ENCODE assay signal across 9 cellular contexts in the genomic region with DNA sequence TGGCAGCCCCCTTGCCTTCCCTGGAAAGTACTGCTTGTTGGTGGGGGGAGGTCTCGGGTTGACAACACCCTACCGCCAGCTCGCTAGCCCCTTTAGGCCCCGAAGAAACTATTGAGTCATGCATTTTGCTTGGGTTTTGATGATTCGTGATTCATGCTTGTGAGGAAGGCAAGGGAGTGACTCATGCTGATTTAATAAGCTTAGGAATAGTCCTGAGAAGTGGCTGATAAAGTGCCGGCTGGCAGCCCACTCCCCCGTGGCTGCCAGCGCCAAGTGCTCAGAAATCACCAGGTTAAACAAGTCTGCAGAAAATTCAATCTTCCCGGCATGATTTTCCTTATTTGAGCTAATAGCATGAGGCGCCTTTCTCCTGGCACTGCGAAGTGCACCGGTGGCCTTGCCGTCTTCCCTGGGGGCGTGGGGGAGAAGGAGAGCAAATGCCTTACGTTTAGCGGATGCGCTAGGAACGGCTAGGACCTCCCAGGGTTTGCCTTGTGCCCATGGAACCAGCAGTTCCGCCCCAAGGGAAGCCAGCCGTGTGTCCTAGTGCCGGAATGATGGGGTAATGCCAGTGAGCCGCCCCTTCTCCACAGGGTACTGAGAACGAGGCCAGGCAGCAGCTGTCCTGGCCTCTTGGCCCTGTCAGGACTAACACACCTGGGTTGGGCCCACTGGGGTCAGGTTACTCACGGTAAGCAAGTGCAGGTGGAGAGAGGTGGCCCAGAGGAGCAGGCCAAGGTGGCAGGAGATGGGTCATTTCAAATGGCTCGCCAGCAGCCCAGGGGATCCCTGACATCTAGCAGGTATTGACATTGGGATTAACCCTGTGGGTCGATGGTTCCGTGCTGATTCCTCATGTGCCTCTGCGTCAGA.
A peak's percentile ranks its signal among the peaks of the same experiment; 100 is the strongest.
DNase-seq lines count a peak whose midpoint lies in the region; ATAC-seq and TF ChIP-seq lines count a peak whose summit lies in the region.
"Had no signal": no experiment of that assay in that cellular context is flagged by ENCODE, and none has a peak within 500 bp of the region (broad histone marks: within the 10 kb centered on the region; RNA-seq: fewer than 3 reads in every experiment).

No MANE protein-coding gene starts in this region.

- TF ChIP-seq RAD21 in HCT116 (IDR thresholded peaks at IDR 0.05; ENCODE audit: low read depth): no peak

- no peaks in the 10 kb centered on the region for H3K9me3 ChIP-seq in A673 (ENCODE audit: low read depth, low read length, poor library complexity, severe bottlenecking)
- no peaks in the 10 kb centered on the region for H3K9me3 ChIP-seq in HCT116 (ENCODE audit: control insufficient read depth in 1 of 2, insufficient read depth in 1 of 2, low read depth in 1 of 2, low read length in 2 of 2)
- H3K9me3 ChIP-seq in WERI-Rb-1 (ENCODE audit: severe bottlenecking): no peaks in the 10 kb centered on the region
- no peaks in the 10 kb centered on the region for H3K9me3 ChIP-seq in hepatocyte (ENCODE audit: low read depth)
- no peaks in the 10 kb centered on the region for H3K9me3 ChIP-seq in upper lobe of right lung

- no peaks in the 10 kb centered on the region for H3K79me2 ChIP-seq in HCT116 (ENCODE audit: insufficient read depth, low read length)
- H3K79me2 ChIP-seq in hepatocyte: no peaks in the 10 kb centered on the region
- H3K79me2 ChIP-seq: parathyroid adenoma had no signal

- intact Hi-C loops in A673 (cut with micrococcal nuclease; ENCODE audit: unreplicated experiment) (no loop called here), HCT116 (cut with micrococcal nuclease) (no loop called here), upper lobe of right lung (cut with DNase I) (no loop called here)

- ATAC-seq in HCT116 (peak; percentile 74), upper lobe of right lung (peak; percentile 35), GM19395 (IDR thresholded peaks at IDR 0.05; ENCODE audit: unreplicated experiment) (no peak), GM19035 (IDR thresholded peaks at IDR 0.05; ENCODE audit: unreplicated experiment) (no peak), GM21786 (IDR thresholded peaks at IDR 0.05; ENCODE audit: unreplicated experiment) (no peak)

- peak overlapping the region; percentile 88 for H3K4me2 ChIP-seq in HCT116 (ENCODE audit: low read length)
- peak overlapping the region; percentile 48 for H3K4me2 ChIP-seq in hepatocyte

- H2AFZ ChIP-seq in HCT116 (ENCODE audit: low read depth, low read length, poor library complexity, severe bottlenecking) (peak overlapping the region; percentile 57), hepatocyte (no peak overlapping the region)
- H2AFZ ChIP-seq: parathyroid adenoma had no signal

- peak; percentile 88 for DNase-seq in A673 (ENCODE audit: low spot score)
- DNase-seq in HCT116 (ENCODE audit: low read depth, low spot score): peak; percentile 79
- DNase-seq in WERI-Rb-1: peak; percentile 50
- DNase-seq in hepatocyte (ENCODE audit: low spot score): peak; percentile 79
- peak; percentile 63 for DNase-seq in upper lobe of right lung

- H3K36me3 ChIP-seq in A673 (ENCODE audit: insufficient read depth, low read length, poor library complexity, severe bottlenecking) (no peaks in the 10 kb centered on the region), HCT116 (ENCODE audit: control insufficient read depth in 1 of 2, insufficient read depth in 2 of 2, low read length in 2 of 2) (no peaks in the 10 kb centered on the region), WERI-Rb-1 (no peaks in the 10 kb centered on the region), hepatocyte (replicated peaks; ENCODE audit: insufficient read depth, low read depth) (no peaks in the 10 kb centered on the region), upper lobe of right lung (no peaks in the 10 kb centered on the region)

- no peak for TF ChIP-seq CTCF in A673 (conservative IDR thresholded peaks at IDR 0.05; ENCODE audit: low read depth, low read length)
- TF ChIP-seq CTCF in HCT116 (IDR thresholded peaks at IDR 0.05 in 2 of 3, conservative IDR thresholded peaks at IDR 0.05 in 1 of 3; ENCODE audit: borderline replicate concordance in 1 of 3, insufficient read depth in 1 of 3, low read depth in 2 of 3, low read length in 2 of 3): no peak
- TF ChIP-seq CTCF in WERI-Rb-1 (IDR thresholded peaks at IDR 0.05; ENCODE audit: low read depth, low read length): no peak
- no peak for TF ChIP-seq CTCF in hepatocyte (IDR thresholded peaks at IDR 0.05; ENCODE audit: poor library complexity)
- TF ChIP-seq CTCF in upper lobe of right lung (IDR thresholded peaks at IDR 0.05): no peak

- CTCF ChIA-PET in A673 (lab: Charles Lee) (no interaction called here), HCT116 (lab: Charles Lee) (interaction anchor here (0.7 to 1.5 kb wide), 2 partner anchors 10 to 174 kb away, joined by 3 read pairs; no protein-coding TSS in a partner anchor)

- no peak overlapping the region for H3K27ac ChIP-seq in A673 (ENCODE audit: low read depth, low read length, poor library complexity, severe bottlenecking)
- peak overlapping the region; percentile 74 for H3K27ac ChIP-seq in HCT116 (ENCODE audit: low read depth, low read length)
- peak overlapping the region; percentile 32 for H3K27ac ChIP-seq in WERI-Rb-1
- peak overlapping the region; percentile 56 for H3K27ac ChIP-seq in hepatocyte
- H3K27ac ChIP-seq in upper lobe of right lung: no peak overlapping the region
- H3K27ac ChIP-seq: parathyroid adenoma had no signal

- BruUV-seq in A673 (replicated peaks; lab: Mats Ljungman, UMichigan) (no TSS peak), HCT116 (replicated peaks; lab: Mats Ljungman, UMichigan) (no TSS peak)

- no peaks in the 10 kb centered on the region for H3K27me3 ChIP-seq in A673 (replicated peaks; ENCODE audit: insufficient read depth, low read depth, low read length, poor library complexity)
- no peaks in the 10 kb centered on the region for H3K27me3 ChIP-seq in HCT116 (ENCODE audit: insufficient read depth, low read length)
- H3K27me3 ChIP-seq in WERI-Rb-1 (ENCODE audit: insufficient read depth, low read depth, severe bottlenecking): no peaks in the 10 kb centered on the region
- no peaks in the 10 kb centered on the region for H3K27me3 ChIP-seq in hepatocyte
- H3K27me3 ChIP-seq in upper lobe of right lung: no peaks in the 10 kb centered on the region

- H3K4me1 ChIP-seq in A673 (ENCODE audit: insufficient read depth, low read length, poor library complexity, severe bottlenecking) (peaks cover 17% of the 10 kb centered on the region), HCT116 (ENCODE audit: control insufficient read depth in 1 of 2, insufficient read depth in 2 of 2, low read length in 2 of 2) (peaks cover 36 to 57% of the 10 kb centered on the region in 2 experiments), hepatocyte (ENCODE audit: insufficient read depth) (peaks cover 41% of the 10 kb centered on the region), upper lobe of right lung (peaks cover 17% of the 10 kb centered on the region)
- H3K4me1 ChIP-seq: parathyroid adenoma had no signal

- no peak for TF ChIP-seq POLR2A in HCT116 (IDR thresholded peaks at IDR 0.05; ENCODE audit: borderline replicate concordance, extremely low read depth, insufficient read depth, insufficient read length)

- H4K20me1 ChIP-seq in HCT116 (ENCODE audit: insufficient read depth) (no peaks in the 10 kb centered on the region), hepatocyte (ENCODE audit: insufficient read depth, poor library complexity, severe bottlenecking) (no peaks in the 10 kb centered on the region)

- H3K9ac ChIP-seq in HCT116 (ENCODE audit: low read length): peak overlapping the region; percentile 38
- H3K9ac ChIP-seq: parathyroid adenoma had no signal

- H3K4me3 ChIP-seq in A673 (ENCODE audit: low read depth, low read length, poor library complexity, severe bottlenecking): peak overlapping the region; percentile 5
- H3K4me3 ChIP-seq in HCT116 (replicated peaks in 1 of 2; ENCODE audit: low read depth in 1 of 2, low read length in 2 of 2): peak overlapping the region; percentile 9 to 49
- no peak overlapping the region; the same call in 1 of the 2 replicates for H3K4me3 ChIP-seq in WERI-Rb-1 (ENCODE audit: low read depth, low read length)
- no peak overlapping the region for H3K4me3 ChIP-seq in hepatocyte
- H3K4me3 ChIP-seq in upper lobe of right lung: no peak overlapping the region

- POLR2A ChIA-PET in A673 (lab: Charles Lee; ENCODE audit: low non-redundant PET): no interaction called here
- POLR2A ChIA-PET in HCT116 (lab: Charles Lee): interaction anchor here (1.1 to 1.2 kb wide), 2 partner anchors 10 to 341 kb away, joined by 5 read pairs; no protein-coding TSS in a partner anchor

- RAD21 ChIA-PET in HCT116 (lab: Charles Lee; ENCODE audit: low non-redundant PET in 1 of 2, low total read pairs in 2 of 2, uncharacterized antibody in 2 of 2, unreplicated experiment in 2 of 2): no interaction called here

- 51% methylated on average over 28 of the region's 28 CpGs for WGBS in hepatocyte (ENCODE audit: low lambda C conversion rate, missing lambda C conversion rate)

- H3K9me2 ChIP-seq in HCT116 (ENCODE audit: insufficient read depth) (no peaks in the 10 kb centered on the region), hepatocyte (replicated peaks; ENCODE audit: insufficient read depth) (no peaks in the 10 kb centered on the region)

TF ChIP-seq in HCT116, 20 proteins besides CTCF, POLR2A, EP300 and RAD21:
- peak; percentile 73 for TF ChIP-seq TCF7L2 (IDR thresholded peaks at IDR 0.05; ENCODE audit: borderline replicate concordance, extremely low read depth, insufficient read depth, insufficient read length)
- no peak for TF ChIP-seq ELF1 (IDR thresholded peaks at IDR 0.05; ENCODE audit: borderline replicate concordance, low read depth)
- peak; percentile 59; the same call in 1 of the 2 replicates for TF ChIP-seq POLR2AphosphoS5 (IDR thresholded peaks at IDR 0.05; ENCODE audit: low read depth, low read length)
- peak; percentile 29; the same call in 1 of the 2 replicates for TF ChIP-seq ZFX (IDR thresholded peaks at IDR 0.05)

Comparison
In these comparisons a context has a peak if more than half of its experiments do, and no peak if none do; other contexts are left out.
1. H3K27ac ChIP-seq: peak in HCT116 (single experiment), WERI-Rb-1 (single experiment) and hepatocyte (single experiment); none in A673 (single experiment) and upper lobe of right lung (single experiment).
2. H3K4me3 ChIP-seq: peak in A673 (single experiment) and HCT116 (2 of 2); none in WERI-Rb-1 (single experiment), hepatocyte (single experiment) and upper lobe of right lung (single experiment).
3. ATAC-seq: peak in HCT116 (single experiment) and upper lobe of right lung (single experiment); none in GM19395 (single experiment), GM19035 (single experiment) and GM21786 (single experiment).
4. Peak in every context shown above with its lines, with median percentiles within 50 percentile points of each other: DNase-seq.